ENCODE assay signal across 1 cellular context in the genomic region with DNA sequence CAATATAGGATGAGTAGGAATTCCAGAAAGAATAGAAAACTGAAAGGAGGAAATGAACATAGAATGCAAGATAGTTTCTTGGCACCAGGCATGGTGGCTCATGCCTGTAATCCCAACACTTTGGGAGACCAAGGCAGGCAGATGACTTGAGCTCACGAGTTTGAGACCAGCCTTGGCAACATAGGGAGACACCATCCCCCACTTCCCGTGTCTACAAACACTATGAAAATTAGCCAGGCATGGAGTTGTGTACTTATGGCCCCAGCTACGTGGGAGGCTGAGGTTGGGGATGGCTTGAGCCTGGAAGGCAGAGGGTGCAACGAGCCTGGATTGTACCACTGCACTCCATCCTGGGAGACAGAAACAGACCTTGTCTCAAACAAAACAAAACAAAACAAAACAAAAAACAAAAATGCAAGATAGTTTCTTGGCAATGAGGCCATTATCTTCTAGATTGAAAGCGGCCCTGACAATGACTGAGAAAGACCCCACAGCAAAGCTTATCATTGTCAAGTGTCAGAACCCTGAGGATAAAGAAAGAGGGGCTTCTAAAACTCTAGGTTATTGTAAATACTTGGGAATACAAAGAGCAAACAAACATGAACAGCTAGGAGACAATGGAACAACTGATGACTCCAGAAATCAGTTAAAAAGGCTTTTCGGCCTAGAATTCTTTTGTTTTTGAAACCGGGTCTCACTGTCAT.
TF ChIP-seq lines count a peak whose summit lies in the region.

No MANE protein-coding gene starts in this region.

TF ChIP-seq in GM23338, 12 proteins besides CTCF, POLR2A, EP300 and RAD21:
- TF ChIP-seq, protein P1, sequence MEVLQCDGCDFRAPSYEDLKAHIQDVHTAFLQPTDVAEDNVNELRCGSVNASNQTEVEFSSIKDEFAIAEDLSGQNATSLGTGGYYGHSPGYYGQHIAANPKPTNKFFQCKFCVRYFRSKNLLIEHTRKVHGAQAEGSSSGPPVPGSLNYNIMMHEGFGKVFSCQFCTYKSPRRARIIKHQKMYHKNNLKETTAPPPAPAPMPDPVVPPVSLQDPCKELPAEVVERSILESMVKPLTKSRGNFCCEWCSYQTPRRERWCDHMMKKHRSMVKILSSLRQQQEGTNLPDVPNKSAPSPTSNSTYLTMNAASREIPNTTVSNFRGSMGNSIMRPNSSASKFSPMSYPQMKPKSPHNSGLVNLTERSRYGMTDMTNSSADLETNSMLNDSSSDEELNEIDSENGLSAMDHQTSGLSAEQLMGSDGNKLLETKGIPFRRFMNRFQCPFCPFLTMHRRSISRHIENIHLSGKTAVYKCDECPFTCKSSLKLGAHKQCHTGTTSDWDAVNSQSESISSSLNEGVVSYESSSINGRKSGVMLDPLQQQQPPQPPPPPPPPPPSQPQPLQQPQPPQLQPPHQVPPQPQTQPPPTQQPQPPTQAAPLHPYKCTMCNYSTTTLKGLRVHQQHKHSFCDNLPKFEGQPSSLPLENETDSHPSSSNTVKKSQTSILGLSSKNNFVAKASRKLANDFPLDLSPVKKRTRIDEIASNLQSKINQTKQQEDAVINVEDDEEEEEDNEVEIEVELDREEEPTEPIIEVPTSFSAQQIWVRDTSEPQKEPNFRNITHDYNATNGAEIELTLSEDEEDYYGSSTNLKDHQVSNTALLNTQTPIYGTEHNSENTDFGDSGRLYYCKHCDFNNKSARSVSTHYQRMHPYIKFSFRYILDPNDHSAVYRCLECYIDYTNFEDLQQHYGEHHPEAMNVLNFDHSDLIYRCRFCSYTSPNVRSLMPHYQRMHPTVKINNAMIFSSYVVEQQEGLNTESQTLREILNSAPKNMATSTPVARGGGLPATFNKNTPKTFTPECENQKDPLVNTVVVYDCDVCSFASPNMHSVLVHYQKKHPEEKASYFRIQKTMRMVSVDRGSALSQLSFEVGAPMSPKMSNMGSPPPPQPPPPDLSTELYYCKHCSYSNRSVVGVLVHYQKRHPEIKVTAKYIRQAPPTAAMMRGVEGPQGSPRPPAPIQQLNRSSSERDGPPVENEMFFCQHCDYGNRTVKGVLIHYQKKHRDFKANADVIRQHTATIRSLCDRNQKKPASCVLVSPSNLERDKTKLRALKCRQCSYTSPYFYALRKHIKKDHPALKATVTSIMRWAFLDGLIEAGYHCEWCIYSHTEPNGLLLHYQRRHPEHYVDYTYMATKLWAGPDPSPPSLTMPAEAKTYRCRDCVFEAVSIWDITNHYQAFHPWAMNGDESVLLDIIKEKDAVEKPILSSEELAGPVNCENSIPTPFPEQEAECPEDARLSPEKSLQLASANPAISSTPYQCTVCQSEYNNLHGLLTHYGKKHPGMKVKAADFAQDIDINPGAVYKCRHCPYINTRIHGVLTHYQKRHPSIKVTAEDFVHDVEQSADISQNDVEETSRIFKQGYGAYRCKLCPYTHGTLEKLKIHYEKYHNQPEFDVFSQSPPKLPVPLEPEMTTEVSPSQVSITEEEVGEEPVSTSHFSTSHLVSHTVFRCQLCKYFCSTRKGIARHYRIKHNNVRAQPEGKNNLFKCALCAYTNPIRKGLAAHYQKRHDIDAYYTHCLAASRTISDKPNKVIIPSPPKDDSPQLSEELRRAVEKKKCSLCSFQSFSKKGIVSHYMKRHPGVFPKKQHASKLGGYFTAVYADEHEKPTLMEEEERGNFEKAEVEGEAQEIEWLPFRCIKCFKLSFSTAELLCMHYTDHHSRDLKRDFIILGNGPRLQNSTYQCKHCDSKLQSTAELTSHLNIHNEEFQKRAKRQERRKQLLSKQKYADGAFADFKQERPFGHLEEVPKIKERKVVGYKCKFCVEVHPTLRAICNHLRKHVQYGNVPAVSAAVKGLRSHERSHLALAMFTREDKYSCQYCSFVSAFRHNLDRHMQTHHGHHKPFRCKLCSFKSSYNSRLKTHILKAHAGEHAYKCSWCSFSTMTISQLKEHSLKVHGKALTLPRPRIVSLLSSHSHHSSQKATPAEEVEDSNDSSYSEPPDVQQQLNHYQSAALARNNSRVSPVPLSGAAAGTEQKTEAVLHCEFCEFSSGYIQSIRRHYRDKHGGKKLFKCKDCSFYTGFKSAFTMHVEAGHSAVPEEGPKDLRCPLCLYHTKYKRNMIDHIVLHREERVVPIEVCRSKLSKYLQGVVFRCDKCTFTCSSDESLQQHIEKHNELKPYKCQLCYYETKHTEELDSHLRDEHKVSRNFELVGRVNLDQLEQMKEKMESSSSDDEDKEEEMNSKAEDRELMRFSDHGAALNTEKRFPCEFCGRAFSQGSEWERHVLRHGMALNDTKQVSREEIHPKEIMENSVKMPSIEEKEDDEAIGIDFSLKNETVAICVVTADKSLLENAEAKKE (CRISPR knock-in tag; IDR thresholded peaks at IDR 0.05): no peak
- TF ChIP-seq NANOG (IDR thresholded peaks at IDR 0.05; ENCODE audit: borderline replicate concordance) (no peak), REST (IDR thresholded peaks at IDR 0.05; ENCODE audit: unreplicated experiment) (no peak), ZNF331 (CRISPR knock-in tag; IDR thresholded peaks at IDR 0.05; ENCODE audit: low read depth) (no peak)
